18 cellular contexts compared by ENCODE assay signal in genomic region chr11:59573216-59573615, GRCh38. TPM values are rescaled to one million over a fixed set of nuclear protein-coding genes. Genes with fewer than 3 reads are reported as not detected.
A peak's percentile ranks its signal among the peaks of the same experiment; 100 is the strongest.
DNase-seq lines count a peak whose midpoint lies in the region; ATAC-seq and TF ChIP-seq lines count a peak whose summit lies in the region.
"Had no signal": no experiment of that assay in that cellular context is flagged by ENCODE, and none has a peak within 500 bp of the region (broad histone marks: within the 10 kb centered on the region; RNA-seq: fewer than 3 reads in every experiment).

No MANE protein-coding gene starts in this region.

- peaks cover 19% of the 10 kb centered on the region for H3K4me1 Mint-ChIP-seq in MCF 10A (ENCODE audit: insufficient read depth, unreplicated experiment)
- no peaks in the 10 kb centered on the region for H3K4me1 Mint-ChIP-seq in activated CD8-positive, alpha-beta T cell treated with anti-CD3 and anti-CD28 coated beads, Interleukin-2, amount 10 ng/mL, durations not matched to agents 7 days and 5 days (ENCODE audit: low read depth)
- H3K4me1 Mint-ChIP-seq: activated naive CD8-positive, alpha-beta T cell treated with anti-CD3 and anti-CD28 coated beads, Interleukin-2, amount 10 ng/mL, durations not matched to agents 7 days and 5 days; immature natural killer cell had no signal

- H3K4me1 ChIP-seq in breast epithelium (no peaks in the 10 kb centered on the region), vagina (peaks cover 29% of the 10 kb centered on the region)
- H3K4me1 ChIP-seq: upper lobe of left lung had no signal

- DNase-seq in MCF 10A (ENCODE audit: unreplicated experiment) (peak; percentile 58), breast epithelium (ENCODE audit: low spot score in 2 of 2) (no peak), astrocyte of the hippocampus (ENCODE audit: low read depth, low spot score) (peak; percentile 78), hepatic stellate cell (ENCODE audit: low spot score) (peak; percentile 67), vagina (ENCODE audit: extremely low spot score in 2 of 2) (no peak), retina (no peak)
- no peak for DNase-seq in stimulated activated naive CD4-positive, alpha-beta T cell treated with Interleukin-2 at 50 U/mL for 16 hours (lab: John Stamatoyannopoulos, UW)
- DNase-seq in activated CD8-positive, alpha-beta T cell treated with anti-CD3 and anti-CD28 coated beads, Interleukin-2, amount 10 ng/mL, durations not matched to agents 7 days and 5 days, result no peak
- DNase-seq: activated CD8-positive, alpha-beta T cell treated with anti-CD3 and anti-CD28 coated beads for 36 hours; activated naive CD8-positive, alpha-beta T cell treated with anti-CD3 and anti-CD28 coated beads, Interleukin-2, amount 10 ng/mL, durations not matched to agents 7 days and 5 days; DND-41; immature natural killer cell; NCI-H2171 treated with DMSO at 0.1 percent for 48 hours; spleen; upper lobe of left lung had no signal

- peaks cover 40% of the 10 kb centered on the region for H3K36me3 Mint-ChIP-seq in MCF 10A (ENCODE audit: insufficient read depth, unreplicated experiment)
- H3K36me3 Mint-ChIP-seq in activated CD8-positive, alpha-beta T cell treated with anti-CD3 and anti-CD28 coated beads, Interleukin-2, amount 10 ng/mL, durations not matched to agents 7 days and 5 days (ENCODE audit: low read depth), result peaks cover 36% of the 10 kb centered on the region

- H3K27ac Mint-ChIP-seq in MCF 10A (ENCODE audit: low read depth, unreplicated experiment), result peak overlapping the region; percentile 78
- H3K27ac Mint-ChIP-seq in activated CD8-positive, alpha-beta T cell treated with anti-CD3 and anti-CD28 coated beads, Interleukin-2, amount 10 ng/mL, durations not matched to agents 7 days and 5 days, result no peak overlapping the region
- H3K27ac Mint-ChIP-seq: activated CD8-positive, alpha-beta T cell treated with anti-CD3 and anti-CD28 coated beads for 36 hours; activated naive CD8-positive, alpha-beta T cell treated with anti-CD3 and anti-CD28 coated beads, Interleukin-2, amount 10 ng/mL, durations not matched to agents 7 days and 5 days; nephron; T-helper 2 cell treated with Interferon-gamma antibody and Interleukin-4, amounts not matched to agents 5 μg/mL and 100 μg/mL, for 36 hours had no signal

- POLR2A ChIA-PET in MCF 10A (lab: Yijun Ruan, JAX), result interaction anchor here (0.7 to 2.3 kb wide), 7 partner anchors 12 to 195 kb away, joined by 3 to 19 read pairs (median 6); partner anchors contain the start of gene OSBP
- POLR2A ChIA-PET in activated CD8-positive, alpha-beta T cell treated with anti-CD3 and anti-CD28 coated beads, Interleukin-2, amount 10 ng/mL, durations not matched to agents 7 days and 5 days (lab: Charles Lee), result no interaction called here

- TF ChIP-seq CTCF in MCF 10A (IDR thresholded peaks at IDR 0.05; ENCODE audit: unreplicated experiment) (no peak), breast epithelium (IDR thresholded peaks at IDR 0.05) (no peak), vagina (IDR thresholded peaks at IDR 0.05) (no peak)

- H3K36me3 ChIP-seq in breast epithelium (peaks cover 11% of the 10 kb centered on the region), vagina (peaks cover 0 to 27% of the 10 kb centered on the region in 2 donors)

- no peak overlapping the region for H3K4me3 Mint-ChIP-seq in MCF 10A (ENCODE audit: unreplicated experiment)
- H3K4me3 Mint-ChIP-seq in activated CD8-positive, alpha-beta T cell treated with anti-CD3 and anti-CD28 coated beads, Interleukin-2, amount 10 ng/mL, durations not matched to agents 7 days and 5 days, result no peak overlapping the region
- H3K4me3 Mint-ChIP-seq: activated CD8-positive, alpha-beta T cell treated with anti-CD3 and anti-CD28 coated beads for 36 hours; activated naive CD8-positive, alpha-beta T cell treated with anti-CD3 and anti-CD28 coated beads, Interleukin-2, amount 10 ng/mL, durations not matched to agents 7 days and 5 days; immature natural killer cell; nephron; T-helper 2 cell treated with Interferon-gamma antibody and Interleukin-4, amounts not matched to agents 5 μg/mL and 100 μg/mL, for 36 hours had no signal

- no peak overlapping the region for H3K4me3 ChIP-seq in breast epithelium
- H3K4me3 ChIP-seq in vagina, result no peak overlapping the region
- H3K4me3 ChIP-seq: A549, spleen, upper lobe of left lung had no signal

- no peaks in the 10 kb centered on the region for H3K27me3 ChIP-seq in breast epithelium
- no peaks in the 10 kb centered on the region for H3K27me3 ChIP-seq in vagina
- H3K27me3 ChIP-seq: spleen, upper lobe of left lung had no signal

- H3K9me3 ChIP-seq in breast epithelium, result no peaks in the 10 kb centered on the region
- no peaks in the 10 kb centered on the region for H3K9me3 ChIP-seq in vagina
- H3K9me3 ChIP-seq: A549, spleen, upper lobe of left lung had no signal

- ATAC-seq in activated CD8-positive, alpha-beta T cell treated with anti-CD3 and anti-CD28 coated beads, Interleukin-2, amount 10 ng/mL, durations not matched to agents 7 days and 5 days, result no peak
- ATAC-seq: A549; activated CD8-positive, alpha-beta T cell treated with anti-CD3 and anti-CD28 coated beads for 36 hours had no signal

- H3K27ac ChIP-seq in breast epithelium, result peak overlapping the region in 1 of 2 donors; percentile 40
- H3K27ac ChIP-seq in vagina, result peak overlapping the region; percentile 74
- H3K27ac ChIP-seq: upper lobe of left lung had no signal

- no peaks in the 10 kb centered on the region for H3K9me3 Mint-ChIP-seq in MCF 10A (ENCODE audit: unreplicated experiment)
- H3K9me3 Mint-ChIP-seq in activated CD8-positive, alpha-beta T cell treated with anti-CD3 and anti-CD28 coated beads, Interleukin-2, amount 10 ng/mL, durations not matched to agents 7 days and 5 days (ENCODE audit: insufficient read depth), result no peaks in the 10 kb centered on the region
- H3K9me3 Mint-ChIP-seq: activated CD8-positive, alpha-beta T cell treated with anti-CD3 and anti-CD28 coated beads for 36 hours; activated naive CD8-positive, alpha-beta T cell treated with anti-CD3 and anti-CD28 coated beads, Interleukin-2, amount 10 ng/mL, durations not matched to agents 7 days and 5 days; immature natural killer cell; nephron; T-helper 2 cell treated with Interferon-gamma antibody and Interleukin-4, amounts not matched to agents 5 μg/mL and 100 μg/mL, for 36 hours had no signal

- intact Hi-C loops in MCF 10A (cut with micrococcal nuclease), result no loop called here
- intact Hi-C loops in breast epithelium (cut with DNase I; ENCODE audit: low total_unique reads), result loop anchor here (5.0 kb wide), 1 partner anchor 996 kb away; the partner anchor contains the start of genes LPXN and ZFP91
- intact Hi-C loops in vagina (cut with DNase I), result no loop called here

- no peaks in the 10 kb centered on the region for H3K27me3 Mint-ChIP-seq in MCF 10A (ENCODE audit: insufficient read depth, unreplicated experiment)
- no peaks in the 10 kb centered on the region for H3K27me3 Mint-ChIP-seq in activated CD8-positive, alpha-beta T cell treated with anti-CD3 and anti-CD28 coated beads, Interleukin-2, amount 10 ng/mL, durations not matched to agents 7 days and 5 days (ENCODE audit: low read depth)
- H3K27me3 Mint-ChIP-seq: activated CD8-positive, alpha-beta T cell treated with anti-CD3 and anti-CD28 coated beads for 36 hours; activated naive CD8-positive, alpha-beta T cell treated with anti-CD3 and anti-CD28 coated beads, Interleukin-2, amount 10 ng/mL, durations not matched to agents 7 days and 5 days had no signal

- BruUV-seq in MCF 10A (replicated peaks; lab: Mats Ljungman, UMichigan), result no TSS peak

- CTCF ChIA-PET in MCF 10A (lab: Yijun Ruan, JAX), result interaction anchor here (0.6 to 1.3 kb wide), 5 partner anchors 10 to 1921 kb away, joined by 3 to 6 read pairs (median 3); no protein-coding TSS in a partner anchor
- CTCF ChIA-PET in activated CD8-positive, alpha-beta T cell treated with anti-CD3 and anti-CD28 coated beads, Interleukin-2, amount 10 ng/mL, durations not matched to agents 7 days and 5 days (lab: Charles Lee), result no interaction called here

- TF ChIP-seq POLR2A in breast epithelium (IDR thresholded peaks at IDR 0.05) (no peak), vagina (IDR thresholded peaks at IDR 0.05) (no peak)

RNA-seq across cellular contexts. Expression of gene OSBP, which starts 42.4 kb away (rescaled TPM):
- total RNA-seq in MCF 10A (2022) (73.7 and 76.1 TPM in 2 replicates), breast epithelium (10 to 100 TPM; 42.4 to 48.2 (median 43.9) TPM), vagina (40.5 TPM)
- total RNA-seq in activated CD8-positive, alpha-beta T cell treated with anti-CD3 and anti-CD28 coated beads, Interleukin-2, amount 10 ng/mL, durations not matched to agents 7 days and 5 days, result 10 to 100 TPM; 34.4 to 38.6 TPM

Comparison
In these comparisons a context has a peak if more than half of its experiments do, and no peak if none do; other contexts are left out.
1. DNase-seq: peak in MCF 10A (single experiment), astrocyte of the hippocampus (single experiment) and hepatic stellate cell (single experiment); none in breast epithelium (0 of 2), vagina (0 of 2), stimulated activated naive CD4-positive, alpha-beta T cell treated with Interleukin-2 at 50 U/mL for 16 hours (single experiment), activated CD8-positive, alpha-beta T cell treated with anti-CD3 and anti-CD28 coated beads, Interleukin-2, amount 10 ng/mL, durations not matched to agents 7 days and 5 days (single experiment) and retina (single experiment).